12 cellular contexts compared by ENCODE assay signal in genomic region chr11:67620621-67621020, GRCh38. TPM values are rescaled to one million over a fixed set of nuclear protein-coding genes. Genes with fewer than 3 reads are reported as not detected.
"Had no signal": no experiment of that assay in that cellular context is flagged by ENCODE, and none has a peak within 500 bp of the region (broad histone marks: within the 10 kb centered on the region; RNA-seq: fewer than 3 reads in every experiment).

No MANE protein-coding gene starts in this region.

RNA-seq across cellular contexts. Expression of gene TBX10, which starts 18.9 kb away (rescaled TPM):
- total RNA-seq: activated CD8-positive, alpha-beta T cell treated with anti-CD3 and anti-CD28 coated beads, Interleukin-2, amount 10 ng/mL, durations not matched to agents 7 days and 5 days; aorta; fibroblast of lung; frontal cortex; lung microvascular endothelial cell; natural killer cell treated with Interleukin-12 subunit alpha and Interleukin-12 subunit beta and Interleukin-15 and Interleukin-18, amount 100 ng/mL, for 72 hours; right atrium auricular region; stomach; T-cell; thoracic aorta; uterus had no signal
- polyA plus RNA-seq: fibroblast of lung, heart right ventricle, stomach had no signal

RNA-seq across cellular contexts. Expression of gene ACY3, which starts 29.9 kb away (rescaled TPM):
- total RNA-seq: aorta; fibroblast of lung; frontal cortex; heart right ventricle; lung microvascular endothelial cell; natural killer cell treated with Interleukin-12 subunit alpha and Interleukin-12 subunit beta and Interleukin-15 and Interleukin-18, amount 100 ng/mL, for 72 hours; right atrium auricular region; thoracic aorta; uterus had no signal
- polyA plus RNA-seq: fibroblast of lung, heart right ventricle had no signal
